ENCODE assay signal across 23 cellular contexts in genomic region chr4:4408576-4409335, GRCh38. TPM values are rescaled to one million over a fixed set of nuclear protein-coding genes. Genes with fewer than 3 reads are reported as not detected.
A peak's percentile ranks its signal among the peaks of the same experiment; 100 is the strongest.
DNase-seq lines count a peak whose midpoint lies in the region; ATAC-seq, FAIRE-seq and TF ChIP-seq lines count a peak whose summit lies in the region.
"Had no signal": no experiment of that assay in that cellular context is flagged by ENCODE, and none has a peak within 500 bp of the region (broad histone marks: within the 10 kb centered on the region; RNA-seq: fewer than 3 reads in every experiment).

No MANE protein-coding gene starts in this region.

- no peaks in the 10 kb centered on the region for H3K36me3 ChIP-seq in BLaER1 treated with 17β-estradiol and CSF1 and Interleukin-3, amounts not matched to agents 10 nM and 100 nM
- H3K36me3 ChIP-seq in MG63: no peaks in the 10 kb centered on the region
- H3K36me3 ChIP-seq in H1 (ENCODE audit: control insufficient read depth in 2 of 4, insufficient read depth in 4 of 4, low read length in 3 of 4): peaks cover 0 to 5% (median 1%) of the 10 kb centered on the region in 4 experiments; a peak in 1 of 8 replicates
- peaks cover 0 to 13% of the 10 kb centered on the region in 2 donors for H3K36me3 ChIP-seq in neuronal stem cell (replicated peaks in 1 of 2; ENCODE audit: control insufficient read depth in 2 of 2, insufficient read depth in 2 of 2, low read length in 2 of 2)
- no peaks in the 10 kb centered on the region for H3K36me3 ChIP-seq in WERI-Rb-1

- no peaks in the 10 kb centered on the region for H3K79me1 ChIP-seq in H1 (ENCODE audit: low read depth, low read length)
- no peaks in the 10 kb centered on the region for H3K79me1 ChIP-seq in neuronal stem cell (ENCODE audit: low read depth, low read length)

- no peak for TF ChIP-seq CTCF in H1 (IDR thresholded peaks at IDR 0.05; ENCODE audit: control extremely low read depth in 1 of 3, insufficient read depth in 1 of 3, low read depth in 1 of 3, low read length in 3 of 3)
- TF ChIP-seq CTCF in WERI-Rb-1 (IDR thresholded peaks at IDR 0.05; ENCODE audit: low read depth, low read length): no peak

- H4K91ac ChIP-seq in H1 (replicated peaks; ENCODE audit: insufficient read length, low read length): no peak overlapping the region
- H4K91ac ChIP-seq in neuronal stem cell (ENCODE audit: low read depth, low read length, poor library complexity): no peak overlapping the region

- no peaks in the 10 kb centered on the region for H3K23me2 ChIP-seq in H1 (ENCODE audit: low read depth, low read length)

- peaks cover 0 to 41% (median 30%) of the 10 kb centered on the region in 10 experiments; a peak in 16 of 20 replicates for H3K4me1 ChIP-seq in BLaER1 treated with 17β-estradiol and CSF1 and Interleukin-3, amounts not matched to agents 10 nM and 100 nM
- H3K4me1 ChIP-seq in H1 (replicated peaks in 1 of 4; ENCODE audit: control insufficient read depth in 3 of 4, insufficient read depth in 4 of 4, low read length in 3 of 4): no peaks in the 10 kb centered on the region; a peak in 2 of 7 replicates
- peaks cover 4 to 9% of the 10 kb centered on the region in 2 donors for H3K4me1 ChIP-seq in neuronal stem cell (ENCODE audit: control insufficient read depth in 2 of 2, insufficient read depth in 1 of 2, low read depth in 1 of 2, low read length in 2 of 2)
- H3K4me1 ChIP-seq: A549 had no signal

- peak overlapping the region in 8 of 11 experiments; percentile 33 to 85 (median 72); a peak in 13 of 22 replicates for H3K4me2 ChIP-seq in BLaER1 treated with 17β-estradiol and CSF1 and Interleukin-3, amounts not matched to agents 10 nM and 100 nM
- H3K4me2 ChIP-seq in H1 (ENCODE audit: insufficient read depth in 1 of 2, low read depth in 2 of 2, low read length in 2 of 2) (no peak overlapping the region), neuronal stem cell (ENCODE audit: insufficient read depth, low read length, poor library complexity, severe bottlenecking) (no peak overlapping the region)
- H3K4me2 ChIP-seq: A549 had no signal

- peak; percentile 62 for DNase-seq in MG63
- DNase-seq in H1 (ENCODE audit: low read depth in 1 of 2, low spot score in 2 of 2): no peak
- DNase-seq in neuronal stem cell (ENCODE audit: low spot score): no peak
- no peak for DNase-seq in WERI-Rb-1
- DNase-seq in germinal center (ENCODE audit: low spot score): no peak
- DNase-seq: BE2C; CD4-positive, alpha-beta T cell; COR-L47; DMS79 treated with DMSO at 0.1 percent for 48 hours; GOT3; Kasumi-1; MM.1S; NCI-H1048; NCI-H1417 treated with DMSO at 0.1 percent for 48 hours; NCI-H187; NCI-H446; NCI-H526; Right ventricle myocardium superior had no signal

- no peak overlapping the region for H3K56ac ChIP-seq in H1 (replicated peaks; ENCODE audit: insufficient read length, low read depth, low read length)

- H3K9me3 ChIP-seq in BLaER1 treated with 17β-estradiol and CSF1 and Interleukin-3, amounts not matched to agents 10 nM and 100 nM (replicated peaks in 1 of 11): no peaks in the 10 kb centered on the region
- no peaks in the 10 kb centered on the region for H3K9me3 ChIP-seq in MG63
- H3K9me3 ChIP-seq in H1 (ENCODE audit: insufficient read depth in 2 of 2, low read depth in 1 of 2, low read length in 1 of 2): no peaks in the 10 kb centered on the region
- peaks cover 0 to 2% of the 10 kb centered on the region in 2 donors for H3K9me3 ChIP-seq in neuronal stem cell (replicated peaks in 1 of 2; ENCODE audit: control insufficient read depth in 2 of 2, insufficient read depth in 1 of 2, low read depth in 1 of 2, low read length in 2 of 2)
- H3K9me3 ChIP-seq in WERI-Rb-1 (ENCODE audit: severe bottlenecking): no peaks in the 10 kb centered on the region
- H3K9me3 ChIP-seq: A549, BE2C had no signal

- H2BK120ac ChIP-seq in H1 (replicated peaks; ENCODE audit: low read depth, low read length): no peak overlapping the region
- no peak overlapping the region for H2BK120ac ChIP-seq in neuronal stem cell (ENCODE audit: low read depth, low read length)

- POLR2A ChIA-PET in H1 (lab: Charles Lee; ENCODE audit: partially characterized antibody): interaction anchor here (1.2 kb wide), 1 partner anchor 14 kb away, joined by 3 read pairs; no protein-coding TSS in a partner anchor

- H2BK12ac ChIP-seq in H1 (ENCODE audit: low read depth, low read length): no peak overlapping the region
- no peak overlapping the region for H2BK12ac ChIP-seq in neuronal stem cell (ENCODE audit: low read length)

- no peak for TF ChIP-seq POLR2A in H1 (IDR thresholded peaks at IDR 0.05; ENCODE audit: control extremely low read depth in 1 of 2, low read depth in 2 of 2, low read length in 2 of 2)

- H4K8ac ChIP-seq in H1 (ENCODE audit: extremely low read depth, insufficient read depth, low read length): 0 out of 2 replicates have a peak overlapping the region, but pooled peaks have one; percentile 22
- H4K8ac ChIP-seq in neuronal stem cell (ENCODE audit: low read depth, low read length): no peak overlapping the region

- CTCF ChIA-PET in H1 (lab: Charles Lee; ENCODE audit: partially characterized antibody): interaction anchor here (0.9 to 2.5 kb wide), 6 partner anchors 9 to 52 kb away, joined by 3 to 13 read pairs (median 4); no protein-coding TSS in a partner anchor

- H3K14ac ChIP-seq in H1 (ENCODE audit: insufficient read length): no peak overlapping the region
- peak overlapping the region; percentile 97 for H3K14ac ChIP-seq in neuronal stem cell (ENCODE audit: low read length)

- no peak overlapping the region for H3K9ac ChIP-seq in BLaER1 treated with 17β-estradiol and CSF1 and Interleukin-3, amounts not matched to agents 10 nM and 100 nM
- H3K9ac ChIP-seq in H1 (replicated peaks in 1 of 4; ENCODE audit: extremely low read depth in 1 of 4, low read depth in 3 of 4, low read length in 3 of 4): no peak overlapping the region
- H3K9ac ChIP-seq in neuronal stem cell (ENCODE audit: low read depth, low read length, poor library complexity): no peak overlapping the region

- no peak for ATAC-seq in GM19324 (IDR thresholded peaks at IDR 0.05; ENCODE audit: low FRiP score, unreplicated experiment)
- ATAC-seq: GM12878 had no signal

- H2AK5ac ChIP-seq in H1 (ENCODE audit: low read depth, low read length) (0 out of 2 replicates have a peak overlapping the region, but pooled peaks have one; percentile 24), neuronal stem cell (ENCODE audit: low read depth, low read length) (no peak overlapping the region)

- no peak for TF ChIP-seq RAD21 in H1 (IDR thresholded peaks at IDR 0.05 in 1 of 2, conservative IDR thresholded peaks at IDR 0.05 in 1 of 2; ENCODE audit: low read depth in 2 of 2, low read length in 2 of 2)

- H3K23ac ChIP-seq in H1 (ENCODE audit: insufficient read length) (no peak overlapping the region), neuronal stem cell (ENCODE audit: low read depth, low read length, poor library complexity) (no peak overlapping the region)

- H2BK5ac ChIP-seq in H1 (ENCODE audit: low read depth, low read length) (no peak overlapping the region), neuronal stem cell (ENCODE audit: low read length) (no peak overlapping the region)

- no peak overlapping the region for H4K5ac ChIP-seq in H1 (ENCODE audit: insufficient read length, low read depth, low read length)

- no peak for FAIRE-seq in H1 (lab: Jason Lieb, UNC)
- FAIRE-seq: A549, GM12878, RCC 7860 had no signal

- H2BK15ac ChIP-seq in H1 (ENCODE audit: low read length) (no peak overlapping the region), neuronal stem cell (ENCODE audit: low read length) (no peak overlapping the region)

- H4K20me1 ChIP-seq in BLaER1 treated with 17β-estradiol and CSF1 and Interleukin-3, amounts not matched to agents 10 nM and 100 nM: peaks cover 0 to 33% (median 0%) of the 10 kb centered on the region in 11 experiments; a peak in 7 of 22 replicates
- H4K20me1 ChIP-seq in H1 (replicated peaks in 1 of 2; ENCODE audit: control insufficient read depth in 1 of 2, insufficient read depth in 2 of 2, low read length in 2 of 2): peaks cover 0 to 5% of the 10 kb centered on the region in 2 experiments

- 90% methylated on average over 23 of the region's 23 CpGs; no CpG with 5 or more reads in 1 of the 2 experiments for WGBS in H1 (ENCODE audit: extremely low coverage in 1 of 2, insufficient coverage in 1 of 2, insufficient read length in 1 of 2, insufficient replicate concordance in 2 of 2, low coverage in 1 of 2, low lambda C conversion rate in 2 of 2, missing lambda C conversion rate in 1 of 2), 2 experiments
- no CpG with 5 or more reads among the region's 23 CpGs for WGBS in neuronal stem cell (ENCODE audit: extremely low coverage in 2 of 2, insufficient read length in 2 of 2, insufficient replicate concordance in 1 of 2), 2 donors

- H3K27ac ChIP-seq in BLaER1 treated with 17β-estradiol and CSF1 and Interleukin-3, amounts not matched to agents 10 nM and 100 nM: no peak overlapping the region
- no peak overlapping the region for H3K27ac ChIP-seq in H1 (ENCODE audit: low read depth, low read length)
- H3K27ac ChIP-seq in neuronal stem cell (replicated peaks; ENCODE audit: low read length): no peak overlapping the region
- H3K27ac ChIP-seq in WERI-Rb-1: no peak overlapping the region
- H3K27ac ChIP-seq: A549 had no signal

- no peak for TF ChIP-seq EP300 in H1 (IDR thresholded peaks at IDR 0.05; ENCODE audit: borderline replicate concordance in 1 of 2, low read depth in 2 of 2, low read length in 2 of 2)

- no peaks in the 10 kb centered on the region for H3K79me2 ChIP-seq in H1 (ENCODE audit: control insufficient read depth in 1 of 2, insufficient read depth in 2 of 2, low read length in 2 of 2)

- H3K18ac ChIP-seq in H1 (ENCODE audit: extremely low read depth, low read length) (no peak overlapping the region), neuronal stem cell (ENCODE audit: low read length) (peak overlapping the region; percentile 38)

- H2AFZ ChIP-seq in H1 (ENCODE audit: low read length) (no peak overlapping the region), neuronal stem cell (ENCODE audit: low read length) (no peak overlapping the region)

- H3K27me3 ChIP-seq in BLaER1 treated with 17β-estradiol and CSF1 and Interleukin-3, amounts not matched to agents 10 nM and 100 nM: peaks cover 22 to 43% (median 37%) of the 10 kb centered on the region in 11 experiments; a peak in 21 of 22 replicates
- H3K27me3 ChIP-seq in MG63: no peaks in the 10 kb centered on the region
- H3K27me3 ChIP-seq in H1 (replicated peaks in 1 of 4; ENCODE audit: control insufficient read depth in 3 of 4, extremely low read depth in 1 of 4, insufficient read depth in 3 of 4, low read length in 3 of 4): no peaks in the 10 kb centered on the region
- no peaks in the 10 kb centered on the region for H3K27me3 ChIP-seq in neuronal stem cell (ENCODE audit: control insufficient read depth in 3 of 3, insufficient read depth in 3 of 3, low read depth in 1 of 3, low read length in 3 of 3)
- peaks cover 5% of the 10 kb centered on the region for H3K27me3 ChIP-seq in WERI-Rb-1 (ENCODE audit: insufficient read depth, low read depth, severe bottlenecking)
- H3K27me3 ChIP-seq: BE2C had no signal

- H3K4ac ChIP-seq in H1 (replicated peaks; ENCODE audit: insufficient read length, low read depth, low read length) (no peak overlapping the region), neuronal stem cell (ENCODE audit: low read length) (no peak overlapping the region)

- no peak overlapping the region for H2BK20ac ChIP-seq in H1 (ENCODE audit: low read length)

- no peak overlapping the region for H3K4me3 ChIP-seq in BLaER1 treated with 17β-estradiol and CSF1 and Interleukin-3, amounts not matched to agents 10 nM and 100 nM
- H3K4me3 ChIP-seq in MG63: no peak overlapping the region
- no peak overlapping the region for H3K4me3 ChIP-seq in H1 (ENCODE audit: extremely low read depth in 1 of 4, insufficient read depth in 2 of 4, low read depth in 3 of 4, low read length in 4 of 4)
- peak overlapping the region in 1 of 2 donors; percentile 14 for H3K4me3 ChIP-seq in neuronal stem cell (ENCODE audit: low read length in 2 of 2)
- H3K4me3 ChIP-seq in WERI-Rb-1 (ENCODE audit: low read depth, low read length): no peak overlapping the region
- H3K4me3 ChIP-seq: A549, GM12878 had no signal

RNA-seq across cellular contexts. Expression of gene NSG1, which starts 21.9 kb away (rescaled TPM):
- total RNA-seq in MG63 (2014; rRNA removed; shearing (Covaris generic); ENCODE audit: low replicate concordance): not detected in 2 replicates
- 56.6 and 61.4 TPM in 2 replicates for total RNA-seq in H1 (2021; fragmentation: NEBNext Ultra II Directional; extraction: Animal tissue kit (Norgen Biotek cat#: 25700))
- polyA plus RNA-seq in H1 (2011; rRNA removed): 35.7 and 60.0 TPM in 2 replicates
- 34.1 TPM for polyA plus RNA-seq in H1 (2011; cell fraction: cytosol; rRNA removed)
- polyA plus RNA-seq in H1 (2011; cell fraction: nucleus; rRNA removed): 44.9 TPM
- 52.4 to 65.6 TPM (median 59.1 TPM) in 4 replicates for polyA plus RNA-seq in H1 (2012, experiment 1 of 2)
- 30.2 TPM for polyA plus RNA-seq in H1 (2012, experiment 2 of 2)
- 44.8 TPM for polyA plus RNA-seq in H1 (2013, experiment 1 of 2)
- 56.6 TPM for polyA plus RNA-seq in H1 (2013, experiment 2 of 2)
- 30.0 and 42.4 TPM in 2 replicates for polyA minus RNA-seq in H1 (2011; rRNA and poly(A)+ RNA removed)
- polyA minus RNA-seq in H1 (2011; cell fraction: cytosol; rRNA and poly(A)+ RNA removed): 14.4 TPM
- 11.0 TPM for polyA minus RNA-seq in H1 (2011; cell fraction: nucleus; rRNA and poly(A)+ RNA removed)
- 40.6 TPM for polyA plus RNA-seq in neuronal stem cell (2013, experiment 1 of 2)
- polyA plus RNA-seq in neuronal stem cell (2013, experiment 2 of 2): 39.6 TPM

Comparison
In these comparisons a context has a peak if more than half of its experiments do, and no peak if none do; other contexts are left out.
1. H3K4me2 ChIP-seq: peak in BLaER1 treated with 17β-estradiol and CSF1 and Interleukin-3, amounts not matched to agents 10 nM and 100 nM (8 of 11); none in H1 (0 of 2) and neuronal stem cell (single experiment).
2. RNA of gene NSG1, which starts 21.9 kb away (total RNA-seq): 56.6 to 61.4 TPM in H1; not detected in MG63; every median in the first group is over 10 times any median in the second.